19 cellular contexts compared by ENCODE assay signal in genomic region chr11:1935156-1936071, GRCh38. TPM values are rescaled to one million over a fixed set of nuclear protein-coding genes. Genes with fewer than 3 reads are reported as not detected.
A peak's percentile ranks its signal among the peaks of the same experiment; 100 is the strongest.
DNase-seq lines count a peak whose midpoint lies in the region; ATAC-seq and TF ChIP-seq lines count a peak whose summit lies in the region.
"Had no signal": no experiment of that assay in that cellular context is flagged by ENCODE, and none has a peak within 500 bp of the region (broad histone marks: within the 10 kb centered on the region; RNA-seq: fewer than 3 reads in every experiment).

No MANE protein-coding gene starts in this region.

- ATAC-seq in activated CD8-positive, alpha-beta memory T cell treated with anti-CD3 and anti-CD28 coated beads, Interleukin-2, amount 10 ng/mL, durations not matched to agents 7 days and 5 days: no peak
- ATAC-seq: activated CD8-positive, alpha-beta T cell treated with anti-CD3 and anti-CD28 coated beads, Interleukin-2, amount 10 ng/mL, durations not matched to agents 7 days and 5 days; HCT116; stimulated activated naive CD8-positive, alpha-beta T cell treated with anti-CD3 and anti-CD28 coated beads, Interleukin-15, Interleukin-2, amounts not matched to agents 100 U/mL and 50 U/mL, for 24 hours had no signal

- CTCF ChIA-PET in activated CD8-positive, alpha-beta memory T cell treated with anti-CD3 and anti-CD28 coated beads, Interleukin-2, amount 10 ng/mL, durations not matched to agents 7 days and 5 days (lab: Charles Lee): interaction anchor here (1.4 kb wide), 1 partner anchor 14 kb away, joined by 3 read pairs; no protein-coding TSS in a partner anchor

- DNase-seq in GM03348 (ENCODE audit: low spot score) (peak; percentile 5), cardiac septum (ENCODE audit: low spot score) (peak; percentile 72), nephron progenitor cell (peak; percentile 3), SIG-M5 (lab: John Stamatoyannopoulos, UW) (no peak), activated T-cell treated with anti-CD3 and anti-CD28 coated beads for 4 hours (no peak), NCI-H2171 treated with DMSO at 0.1 percent for 48 hours (lab: John Stamatoyannopoulos, UW) (no peak)
- DNase-seq in activated CD8-positive, alpha-beta memory T cell treated with anti-CD3 and anti-CD28 coated beads, Interleukin-2, amount 10 ng/mL, durations not matched to agents 7 days and 5 days: no peak
- DNase-seq: activated CD8-positive, alpha-beta T cell treated with anti-CD3 and anti-CD28 coated beads, Interleukin-2, amount 10 ng/mL, durations not matched to agents 7 days and 5 days; dermis blood vessel endothelial cell; EL; foreskin fibroblast; kidney glomerular epithelial cell; NCI-H526 treated with DMSO at 0.1 percent for 48 hours; SHP77; stimulated activated naive CD8-positive, alpha-beta T cell treated with anti-CD3 and anti-CD28 coated beads, Interleukin-15, Interleukin-2, amounts not matched to agents 100 U/mL and 50 U/mL, for 24 hours; tibial artery had no signal

- H3K36me3 ChIP-seq in BLaER1: no peaks in the 10 kb centered on the region
- H3K36me3 ChIP-seq: tibial artery had no signal

- H3K4me3 Mint-ChIP-seq in nephron progenitor cell: no peak overlapping the region
- no peak overlapping the region for H3K4me3 Mint-ChIP-seq in activated CD8-positive, alpha-beta memory T cell treated with anti-CD3 and anti-CD28 coated beads, Interleukin-2, amount 10 ng/mL, durations not matched to agents 7 days and 5 days
- H3K4me3 Mint-ChIP-seq: activated CD8-positive, alpha-beta T cell treated with anti-CD3 and anti-CD28 coated beads, Interleukin-2, amount 10 ng/mL, durations not matched to agents 7 days and 5 days had no signal

- no peaks in the 10 kb centered on the region for H3K9me3 ChIP-seq in BLaER1
- H3K9me3 ChIP-seq: tibial artery had no signal

- peaks cover 6% of the 10 kb centered on the region for H3K27me3 Mint-ChIP-seq in nephron progenitor cell (ENCODE audit: low read depth, poor library complexity)
- peaks cover 19% of the 10 kb centered on the region for H3K27me3 Mint-ChIP-seq in activated CD8-positive, alpha-beta memory T cell treated with anti-CD3 and anti-CD28 coated beads, Interleukin-2, amount 10 ng/mL, durations not matched to agents 7 days and 5 days

- H3K4me1 ChIP-seq in BLaER1: peaks cover 50% of the 10 kb centered on the region

- peak overlapping the region; percentile 18; the same call in 1 of the 2 replicates for H3K27ac ChIP-seq in BLaER1
- H3K27ac ChIP-seq: epithelial cell of prostate, tibial artery had no signal

- no peaks in the 10 kb centered on the region for H3K9me3 Mint-ChIP-seq in nephron progenitor cell
- H3K9me3 Mint-ChIP-seq in activated CD8-positive, alpha-beta memory T cell treated with anti-CD3 and anti-CD28 coated beads, Interleukin-2, amount 10 ng/mL, durations not matched to agents 7 days and 5 days (ENCODE audit: low read depth): no peaks in the 10 kb centered on the region

- peak overlapping the region; percentile 67 for H3K4me2 ChIP-seq in BLaER1

- H3K36me3 Mint-ChIP-seq in nephron progenitor cell (ENCODE audit: low read depth): no peaks in the 10 kb centered on the region
- no peaks in the 10 kb centered on the region for H3K36me3 Mint-ChIP-seq in activated CD8-positive, alpha-beta memory T cell treated with anti-CD3 and anti-CD28 coated beads, Interleukin-2, amount 10 ng/mL, durations not matched to agents 7 days and 5 days

- H3K9ac ChIP-seq in BLaER1: no peak overlapping the region

- no peak overlapping the region for H3K27ac Mint-ChIP-seq in nephron progenitor cell
- no peak overlapping the region for H3K27ac Mint-ChIP-seq in activated CD8-positive, alpha-beta memory T cell treated with anti-CD3 and anti-CD28 coated beads, Interleukin-2, amount 10 ng/mL, durations not matched to agents 7 days and 5 days
- H3K27ac Mint-ChIP-seq: activated CD8-positive, alpha-beta T cell treated with anti-CD3 and anti-CD28 coated beads, Interleukin-2, amount 10 ng/mL, durations not matched to agents 7 days and 5 days had no signal

- no peaks in the 10 kb centered on the region for H4K20me1 ChIP-seq in BLaER1

- TF ChIP-seq CTCF in nephron progenitor cell (IDR thresholded peaks at IDR 0.05): no peak

- H3K27me3 ChIP-seq in BLaER1: no peaks in the 10 kb centered on the region; the same call in 1 of the 2 replicates

- H3K4me3 ChIP-seq in BLaER1: no peak overlapping the region
- H3K4me3 ChIP-seq: tibial artery had no signal

- intact Hi-C loops in cardiac septum (cut with DNase I): no loop called here

- H3K4me1 Mint-ChIP-seq in nephron progenitor cell: peaks cover 54% of the 10 kb centered on the region
- H3K4me1 Mint-ChIP-seq in activated CD8-positive, alpha-beta memory T cell treated with anti-CD3 and anti-CD28 coated beads, Interleukin-2, amount 10 ng/mL, durations not matched to agents 7 days and 5 days: peaks cover 6% of the 10 kb centered on the region

RNA-seq across cellular contexts. Expression of gene MRPL23, which starts 11.7 kb away (rescaled TPM):
- 85.0 TPM for total RNA-seq in cardiac septum
- total RNA-seq in activated CD8-positive, alpha-beta memory T cell treated with anti-CD3 and anti-CD28 coated beads, Interleukin-2, amount 10 ng/mL, durations not matched to agents 7 days and 5 days: 100 to 1,000 TPM; 109 to 114 TPM

RNA-seq across cellular contexts. Expression of gene TNNT3, which starts 15.9 kb away (rescaled TPM):
- total RNA-seq in cardiac septum: 41.5 TPM
- total RNA-seq in activated CD8-positive, alpha-beta memory T cell treated with anti-CD3 and anti-CD28 coated beads, Interleukin-2, amount 10 ng/mL, durations not matched to agents 7 days and 5 days: 1 to 10 TPM; 1.1 to 7.6 TPM
- total RNA-seq: dermis blood vessel endothelial cell had no signal

RNA-seq across cellular contexts. Expression of gene PRR33, which starts 43.7 kb away (rescaled TPM):
- 0.75 TPM for total RNA-seq in cardiac septum
- total RNA-seq in activated CD8-positive, alpha-beta memory T cell treated with anti-CD3 and anti-CD28 coated beads, Interleukin-2, amount 10 ng/mL, durations not matched to agents 7 days and 5 days: not detected
- total RNA-seq: dermis blood vessel endothelial cell had no signal

Comparison
In these comparisons a context has a peak if more than half of its experiments do, and no peak if none do; other contexts are left out.
1. DNase-seq: peak in GM03348 (single experiment), cardiac septum (single experiment) and nephron progenitor cell (single experiment); none in SIG-M5 (single experiment), activated CD8-positive, alpha-beta memory T cell treated with anti-CD3 and anti-CD28 coated beads, Interleukin-2, amount 10 ng/mL, durations not matched to agents 7 days and 5 days (single experiment), activated T-cell treated with anti-CD3 and anti-CD28 coated beads for 4 hours (single experiment) and NCI-H2171 treated with DMSO at 0.1 percent for 48 hours (single experiment).